Comparison of ENCODE assay signal across 9 cellular contexts in the genomic region with DNA sequence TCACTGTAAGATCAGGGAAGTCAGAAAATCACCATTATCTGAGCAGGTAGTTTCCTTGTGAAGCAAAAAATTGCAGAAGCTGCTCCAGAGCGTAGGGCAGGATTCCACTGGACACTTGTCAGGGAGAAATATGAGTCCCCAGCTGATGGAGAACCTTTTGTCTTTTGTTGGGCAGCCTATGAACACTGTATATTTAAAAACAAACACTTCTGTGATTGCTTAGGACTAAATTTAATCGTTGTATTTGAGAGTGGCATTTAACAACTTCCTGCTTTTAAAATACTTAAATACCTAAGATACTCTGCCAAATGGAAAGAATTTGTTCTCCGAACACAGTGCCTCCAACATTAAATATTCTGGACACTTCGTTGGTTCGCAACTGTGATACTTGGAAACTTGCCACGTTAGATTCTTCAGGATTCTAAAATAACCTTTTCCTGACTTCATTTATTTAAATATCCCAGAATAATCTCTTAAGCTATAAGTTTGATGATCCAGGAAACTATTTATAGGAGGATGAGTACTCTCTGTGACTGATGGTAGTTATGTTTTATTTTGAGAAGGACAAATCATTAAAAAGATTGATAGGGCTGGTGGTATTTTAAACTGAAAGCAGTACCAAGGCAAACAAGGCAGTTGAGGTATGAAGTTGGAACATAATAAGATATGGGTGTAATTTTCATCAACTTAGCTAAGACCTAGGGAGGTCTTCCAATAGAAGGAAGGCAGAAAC. TPM values are rescaled to one million over a fixed set of nuclear protein-coding genes. Genes with fewer than 3 reads are reported as not detected.
A peak's percentile ranks its signal among the peaks of the same experiment; 100 is the strongest.
DNase-seq lines count a peak whose midpoint lies in the region; ATAC-seq and TF ChIP-seq lines count a peak whose summit lies in the region.
"Had no signal": no experiment of that assay in that cellular context is flagged by ENCODE, and none has a peak within 500 bp of the region (broad histone marks: within the 10 kb centered on the region; RNA-seq: fewer than 3 reads in every experiment).

No MANE protein-coding gene starts in this region.

- H3K27ac ChIP-seq in Panc1 (ENCODE audit: low read length): peak overlapping the region; percentile 99

- peaks cover 5% of the 10 kb centered on the region; the same call in 1 of the 2 replicates for H3K36me3 ChIP-seq in Panc1 (ENCODE audit: control insufficient read depth, insufficient read depth, low read length)

- ATAC-seq in Panc1 (0 out of 2 replicates have a peak, but pooled peaks have one; percentile 0), HG02884 (IDR thresholded peaks at IDR 0.05; ENCODE audit: unreplicated experiment) (no peak), HG03196 (IDR thresholded peaks at IDR 0.05; ENCODE audit: unreplicated experiment) (no peak)

- intact Hi-C loops in Panc1 (cut with micrococcal nuclease; ENCODE audit: unreplicated experiment): no loop called here

- no peaks in the 10 kb centered on the region for H3K27me3 ChIP-seq in Panc1 (ENCODE audit: control insufficient read depth, insufficient read depth, low read length)

- TF ChIP-seq CTCF in Panc1 (IDR thresholded peaks at IDR 0.05): no peak
- no peak for TF ChIP-seq CTCF in retinal pigment epithelial cell (conservative IDR thresholded peaks at IDR 0.05; ENCODE audit: low read depth, low read length)

- H3K9me3 ChIP-seq in Panc1 (ENCODE audit: control insufficient read depth, insufficient read depth, low read depth, low read length): no peaks in the 10 kb centered on the region

- BruUV-seq in Panc1 (replicated peaks; lab: Mats Ljungman, UMichigan): no TSS peak

- H3K4me1 ChIP-seq in Panc1 (ENCODE audit: control insufficient read depth, insufficient read depth, low read length): peaks cover 30% of the 10 kb centered on the region

- DNase-seq in DMS 273 (lab: John Stamatoyannopoulos, UW; ENCODE audit: unreplicated experiment): peak; percentile 43
- DNase-seq in DMS 273 treated with DMSO at 0.1 percent for 48 hours (lab: John Stamatoyannopoulos, UW): no peak
- no peak for DNase-seq in Panc1 (ENCODE audit: low read depth, low spot score)
- peak; percentile 53 for DNase-seq in fibroblast of gingiva (ENCODE audit: low read depth)
- no peak for DNase-seq in retinal pigment epithelial cell (ENCODE audit: low read depth)
- no peak for DNase-seq in foreskin melanocyte
- DNase-seq: 8988T had no signal

- in situ Hi-C loops in Panc1 (cut with HindIII; ENCODE audit: low pct_unique_long_range_greater_than_20kb, low sequenced_read_pairs): no loop called here

- H3K4me3 ChIP-seq in Panc1 (ENCODE audit: low read depth in 2 of 2, low read length in 2 of 2): peak overlapping the region in 1 of 2 experiments; percentile 15; a peak in 1 of 4 replicates
- H3K4me3 ChIP-seq in retinal pigment epithelial cell (ENCODE audit: low read length): peak overlapping the region; percentile 5

- POLR2A ChIA-PET in Panc1 (lab: Charles Lee): interaction anchor here (0.6 kb wide), 1 partner anchor 17 kb away, joined by 9 read pairs; no protein-coding TSS in a partner anchor

- CTCF ChIA-PET in Panc1 (lab: Charles Lee): no interaction called here

RNA-seq across cellular contexts. Expression of a gene that starts 2.7 kb away (rescaled TPM):
- 247 TPM for total RNA-seq in Panc1 (2021; ENCODE audit: unreplicated experiment)
- polyA plus RNA-seq in Panc1 (2012; ENCODE audit: insufficient read length): 134 TPM

RNA-seq across cellular contexts. Expression of a gene that starts 22.8 kb away (rescaled TPM):
- 30.8 TPM for total RNA-seq in Panc1 (2021; ENCODE audit: unreplicated experiment)
- polyA plus RNA-seq in Panc1 (2012; ENCODE audit: insufficient read length): 22.1 TPM

Comparison
In these comparisons a context has a peak if more than half of its experiments do, and no peak if none do; other contexts are left out.
1. DNase-seq: peak in DMS 273 (single experiment) and fibroblast of gingiva (single experiment); none in DMS 273 treated with DMSO at 0.1 percent for 48 hours (single experiment), Panc1 (single experiment), retinal pigment epithelial cell (single experiment) and foreskin melanocyte (single experiment).